In the genomic region with DNA sequence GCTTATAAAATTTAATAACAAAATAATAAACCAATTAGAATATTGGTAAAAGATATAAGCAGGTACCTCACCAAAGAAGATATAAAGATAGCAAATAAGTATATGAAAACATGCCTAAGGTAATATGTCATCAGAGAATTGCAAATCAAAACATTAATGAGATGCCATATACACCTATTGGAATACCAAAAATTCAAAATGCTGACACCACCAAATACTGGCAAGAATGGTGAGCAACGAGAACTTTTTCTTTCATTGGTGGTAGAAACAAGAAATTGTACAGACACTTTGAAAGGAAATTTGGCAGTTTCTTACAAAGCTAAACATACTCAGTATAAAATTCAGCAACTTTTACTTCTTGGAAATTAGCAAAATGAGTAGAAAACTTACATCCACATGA, we compare ENCODE assay signal across 24 cellular contexts.
DNase-seq lines count a peak whose midpoint lies in the region; ATAC-seq, FAIRE-seq and TF ChIP-seq lines count a peak whose summit lies in the region.
"Had no signal": no experiment of that assay in that cellular context is flagged by ENCODE, and none has a peak within 500 bp of the region (broad histone marks: within the 10 kb centered on the region; RNA-seq: fewer than 3 reads in every experiment).

No MANE protein-coding gene starts in this region.

- no peaks in the 10 kb centered on the region for H3K4me1 ChIP-seq in HepG2 (ENCODE audit: insufficient read depth, low read length)
- H3K4me1 ChIP-seq in right lobe of liver, result no peaks in the 10 kb centered on the region
- no peaks in the 10 kb centered on the region for H3K4me1 ChIP-seq in PC-9 (replicated peaks; ENCODE audit: insufficient read depth)
- H3K4me1 ChIP-seq in left lung, result no peaks in the 10 kb centered on the region
- H3K4me1 ChIP-seq: BLaER1 had no signal

- TF ChIP-seq EP300 in HepG2 (IDR thresholded peaks at IDR 0.05; ENCODE audit: low read depth in 2 of 2, low read length in 2 of 2), result no peak
- TF ChIP-seq EP300 in HepG2 (CRISPR knock-in tag; IDR thresholded peaks at IDR 0.05; ENCODE audit: borderline replicate concordance), result no peak

- DNase-seq in HepG2 (ENCODE audit: low spot score) (no peak), right lobe of liver (no peak), PC-9 (no peak), left lung (no peak)
- DNase-seq in activated CD8-positive, alpha-beta memory T cell treated with anti-CD3 and anti-CD28 coated beads, Interleukin-2, amount 50 U/mL, for 48 hours, result no peak
- DNase-seq: ACHN; BE2C; C1 segment of cervical spinal cord; CD4-positive, alpha-beta memory T cell; CD4-positive, CD25-positive, alpha-beta regulatory T cell; CD8-positive, alpha-beta memory T cell; COR-L47; DMS 273 treated with DMSO at 0.1 percent for 48 hours; DMS153; DMS53; DMS79; DND-41; EL; GDM1 had no signal

- no peak for TF ChIP-seq POLR2A in HepG2 (IDR thresholded peaks at IDR 0.05; ENCODE audit: insufficient read depth in 1 of 2, low read depth in 2 of 2, low read length in 2 of 2)
- TF ChIP-seq POLR2A in right lobe of liver (IDR thresholded peaks at IDR 0.05), result no peak

- POLR2A ChIA-PET in HepG2 (lab: Yijun Ruan, JAX) (no interaction called here), PC-9 (lab: Charles Lee; ENCODE audit: unreplicated experiment) (no interaction called here)

- H3K36me3 ChIP-seq in HepG2 (replicated peaks in 1 of 2; ENCODE audit: control insufficient read depth in 1 of 2, insufficient read depth in 2 of 2, low read length in 2 of 2), result no peaks in the 10 kb centered on the region
- no peaks in the 10 kb centered on the region for H3K36me3 ChIP-seq in right lobe of liver
- no peaks in the 10 kb centered on the region for H3K36me3 ChIP-seq in PC-9 (ENCODE audit: low read depth)
- no peaks in the 10 kb centered on the region for H3K36me3 ChIP-seq in left lung
- H3K36me3 ChIP-seq: BE2C, BLaER1 had no signal

- no peak for FAIRE-seq in HepG2 (lab: Jason Lieb, UNC)
- FAIRE-seq: GM12878, GM12892, GM18507 had no signal

- CTCF ChIA-PET in HepG2 (lab: Yijun Ruan, JAX; ENCODE audit: low intra/inter-chr PET ratio, low total read pairs) (no interaction called here), PC-9 (lab: Charles Lee) (no interaction called here)

- no peak overlapping the region for H3K4me3 ChIP-seq in HepG2 (replicated peaks in 1 of 3; ENCODE audit: insufficient read depth in 1 of 3, low read depth in 2 of 3, low read length in 3 of 3)
- H3K4me3 ChIP-seq in right lobe of liver, result no peak overlapping the region
- no peak overlapping the region for H3K4me3 ChIP-seq in PC-9
- no peak overlapping the region for H3K4me3 ChIP-seq in left lung
- H3K4me3 ChIP-seq: BLaER1, GM12878 had no signal

- H3K27ac ChIP-seq in HepG2 (ENCODE audit: extremely low read length, insufficient read depth, low read length), result no peak overlapping the region
- H3K27ac ChIP-seq in right lobe of liver, result no peak overlapping the region
- no peak overlapping the region for H3K27ac ChIP-seq in PC-9
- no peak overlapping the region for H3K27ac ChIP-seq in left lung
- H3K27ac ChIP-seq: 22Rv1, BLaER1 had no signal

- intact Hi-C loops in HepG2 (cut with micrococcal nuclease; ENCODE audit: unreplicated experiment) (no loop called here), right lobe of liver (cut with DNase I) (no loop called here), PC-9 (cut with micrococcal nuclease; ENCODE audit: unreplicated experiment) (no loop called here), left lung (cut with DNase I) (no loop called here)

- H3K4me2 ChIP-seq in HepG2 (ENCODE audit: low read depth, low read length) (no peak overlapping the region), PC-9 (no peak overlapping the region)
- H3K4me2 ChIP-seq: BLaER1 had no signal

- no peak overlapping the region for H3K9ac ChIP-seq in HepG2 (ENCODE audit: insufficient read depth, low read depth, low read length)
- H3K9ac ChIP-seq: BLaER1 had no signal

- in situ Hi-C loops in HepG2 (cut with HindIII; ENCODE audit: extremely low pct_ligation_motif_present, low pct_unique_long_range_greater_than_20kb), result no loop called here

- ATAC-seq in HepG2, result no peak
- no peak for ATAC-seq in right lobe of liver
- no peak for ATAC-seq in left lung
- ATAC-seq: GM12878 had no signal

- TF ChIP-seq CTCF in HepG2 (CRISPR knock-in tag; IDR thresholded peaks at IDR 0.05) (no peak), right lobe of liver (IDR thresholded peaks at IDR 0.05) (no peak), PC-9 (conservative IDR thresholded peaks at IDR 0.05) (no peak), left lung (IDR thresholded peaks at IDR 0.05) (no peak)

- TF ChIP-seq RAD21 in HepG2 (CRISPR knock-in tag; IDR thresholded peaks at IDR 0.05), result no peak

- H3K9me3 ChIP-seq in HepG2 (ENCODE audit: low read length), result no peaks in the 10 kb centered on the region
- no peaks in the 10 kb centered on the region for H3K9me3 ChIP-seq in right lobe of liver
- H3K9me3 ChIP-seq in PC-9 (ENCODE audit: insufficient read depth, low read depth), result no peaks in the 10 kb centered on the region; the same call in none of the 2 replicates
- H3K9me3 ChIP-seq in left lung, result no peaks in the 10 kb centered on the region
- H3K9me3 ChIP-seq: BE2C, BLaER1 had no signal

- WGBS in HepG2 (ENCODE audit: low lambda C conversion rate), result 4% methylated on average over 1 of the region's 1 CpG
- WGBS in right lobe of liver (ENCODE audit: insufficient coverage, low coverage, low lambda C conversion rate, missing lambda C conversion rate), result 21% methylated on average over 1 of the region's 1 CpG

- BruUV-seq in HepG2 (replicated peaks; lab: Mats Ljungman, UMichigan) (no TSS peak), PC-9 (replicated peaks; lab: Mats Ljungman, UMichigan) (no TSS peak)

- H3K79me2 ChIP-seq in HepG2 (ENCODE audit: insufficient read depth, low read length) (no peaks in the 10 kb centered on the region), PC-9 (ENCODE audit: low read depth) (no peaks in the 10 kb centered on the region)

- H3K9me2 ChIP-seq in PC-9 (ENCODE audit: insufficient read depth), result no peaks in the 10 kb centered on the region

- H3F3A ChIP-seq in PC-9 (ENCODE audit: insufficient read depth, low read depth), result no peaks in the 10 kb centered on the region

- H3K27me3 ChIP-seq in HepG2 (ENCODE audit: control insufficient read depth in 1 of 2, insufficient read depth in 2 of 2, low read length in 2 of 2) (no peaks in the 10 kb centered on the region), right lobe of liver (no peaks in the 10 kb centered on the region), PC-9 (ENCODE audit: insufficient read depth, low read depth) (no peaks in the 10 kb centered on the region), left lung (no peaks in the 10 kb centered on the region)
- H3K27me3 ChIP-seq: BE2C, BLaER1 had no signal

- no peak overlapping the region for H2AFZ ChIP-seq in HepG2 (ENCODE audit: low read length)
- peak overlapping the region; percentile 71; the same call in 1 of the 2 replicates for H2AFZ ChIP-seq in PC-9

- H4K20me1 ChIP-seq in HepG2 (ENCODE audit: insufficient read depth, low read length) (no peaks in the 10 kb centered on the region), PC-9 (ENCODE audit: insufficient read depth) (no peaks in the 10 kb centered on the region)
- H4K20me1 ChIP-seq: BLaER1 had no signal

TF ChIP-seq in HepG2, 621 proteins besides CTCF, POLR2A, EP300 and RAD21:
- TF ChIP-seq ZSCAN25 (CRISPR knock-in tag; IDR thresholded peaks at IDR 0.05), result no peak
- no peak for TF ChIP-seq DNMT3B (CRISPR knock-in tag; conservative IDR thresholded peaks at IDR 0.05)
- TF ChIP-seq KDM1A (CRISPR knock-in tag; IDR thresholded peaks at IDR 0.05), result no peak
- TF ChIP-seq, protein P1, sequence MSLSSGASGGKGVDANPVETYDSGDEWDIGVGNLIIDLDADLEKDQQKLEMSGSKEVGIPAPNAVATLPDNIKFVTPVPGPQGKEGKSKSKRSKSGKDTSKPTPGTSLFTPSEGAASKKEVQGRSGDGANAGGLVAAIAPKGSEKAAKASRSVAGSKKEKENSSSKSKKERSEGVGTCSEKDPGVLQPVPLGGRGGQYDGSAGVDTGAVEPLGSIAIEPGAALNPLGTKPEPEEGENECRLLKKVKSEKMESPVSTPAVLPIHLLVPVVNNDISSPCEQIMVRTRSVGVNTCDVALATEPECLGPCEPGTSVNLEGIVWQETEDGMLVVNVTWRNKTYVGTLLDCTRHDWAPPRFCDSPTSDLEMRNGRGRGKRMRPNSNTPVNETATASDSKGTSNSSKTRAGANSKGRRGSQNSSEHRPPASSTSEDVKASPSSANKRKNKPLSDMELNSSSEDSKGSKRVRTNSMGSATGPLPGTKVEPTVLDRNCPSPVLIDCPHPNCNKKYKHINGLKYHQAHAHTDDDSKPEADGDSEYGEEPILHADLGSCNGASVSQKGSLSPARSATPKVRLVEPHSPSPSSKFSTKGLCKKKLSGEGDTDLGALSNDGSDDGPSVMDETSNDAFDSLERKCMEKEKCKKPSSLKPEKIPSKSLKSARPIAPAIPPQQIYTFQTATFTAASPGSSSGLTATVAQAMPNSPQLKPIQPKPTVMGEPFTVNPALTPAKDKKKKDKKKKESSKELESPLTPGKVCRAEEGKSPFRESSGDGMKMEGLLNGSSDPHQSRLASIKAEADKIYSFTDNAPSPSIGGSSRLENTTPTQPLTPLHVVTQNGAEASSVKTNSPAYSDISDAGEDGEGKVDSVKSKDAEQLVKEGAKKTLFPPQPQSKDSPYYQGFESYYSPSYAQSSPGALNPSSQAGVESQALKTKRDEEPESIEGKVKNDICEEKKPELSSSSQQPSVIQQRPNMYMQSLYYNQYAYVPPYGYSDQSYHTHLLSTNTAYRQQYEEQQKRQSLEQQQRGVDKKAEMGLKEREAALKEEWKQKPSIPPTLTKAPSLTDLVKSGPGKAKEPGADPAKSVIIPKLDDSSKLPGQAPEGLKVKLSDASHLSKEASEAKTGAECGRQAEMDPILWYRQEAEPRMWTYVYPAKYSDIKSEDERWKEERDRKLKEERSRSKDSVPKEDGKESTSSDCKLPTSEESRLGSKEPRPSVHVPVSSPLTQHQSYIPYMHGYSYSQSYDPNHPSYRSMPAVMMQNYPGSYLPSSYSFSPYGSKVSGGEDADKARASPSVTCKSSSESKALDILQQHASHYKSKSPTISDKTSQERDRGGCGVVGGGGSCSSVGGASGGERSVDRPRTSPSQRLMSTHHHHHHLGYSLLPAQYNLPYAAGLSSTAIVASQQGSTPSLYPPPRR (CRISPR knock-in tag; IDR thresholded peaks at IDR 0.05; ENCODE audit: borderline replicate concordance), result no peak
- no peak for TF ChIP-seq NFE2L2 (IDR thresholded peaks at IDR 0.05; ENCODE audit: low read length)
- TF ChIP-seq MAFF (IDR thresholded peaks at IDR 0.05; ENCODE audit: low read depth, low read length), result peak; percentile 56
- TF ChIP-seq MAFK (conservative IDR thresholded peaks at IDR 0.05 in 1 of 2, IDR thresholded peaks at IDR 0.05 in 1 of 2; ENCODE audit: low read length in 2 of 2), result peak; percentile 61 to 71
